9 cellular contexts compared by ENCODE assay signal in genomic region chr21:25199944-25200343, GRCh38.
"Had no signal": no experiment of that assay in that cellular context is flagged by ENCODE, and none has a peak within 500 bp of the region (broad histone marks: within the 10 kb centered on the region; RNA-seq: fewer than 3 reads in every experiment).

No MANE protein-coding gene starts in this region.

- DNase-seq: GM23248, GOT3, H7, H9, HCEC 1CT, HFFc6 had no signal

- ATAC-seq: GM23338, HCT116 had no signal

- H3K4me2 ChIP-seq: GM23338 had no signal

- H3K4me3 Mint-ChIP-seq: GM23338, H9, HFFc6 had no signal

- H3K27ac Mint-ChIP-seq: GM23338, H9, HFFc6 had no signal

- H2AFZ ChIP-seq: GM23248, GM23338 had no signal

- H3K4me1 Mint-ChIP-seq: GM23338, H9 had no signal

- H3K4me3 ChIP-seq: GM23248, GM23338, HAP-1 had no signal

- H3K4me1 ChIP-seq: HAP-1 had no signal

- H3K27ac ChIP-seq: GM23248 had no signal

- H3K36me3 ChIP-seq: HAP-1 had no signal

- H3K9me3 ChIP-seq: HAP-1 had no signal

- H3K9ac ChIP-seq: GM23248 had no signal
